Comparison of ENCODE assay signal across 15 cellular contexts in genomic region chr7:155797262-155798250, GRCh38. TPM values are rescaled to one million over a fixed set of nuclear protein-coding genes. Genes with fewer than 3 reads are reported as not detected.
A peak's percentile ranks its signal among the peaks of the same experiment; 100 is the strongest.
DNase-seq lines count a peak whose midpoint lies in the region; ATAC-seq, FAIRE-seq and TF ChIP-seq lines count a peak whose summit lies in the region.
"Had no signal": no experiment of that assay in that cellular context is flagged by ENCODE, and none has a peak within 500 bp of the region (broad histone marks: within the 10 kb centered on the region; RNA-seq: fewer than 3 reads in every experiment).

No MANE protein-coding gene starts in this region.

- no peak for FAIRE-seq in K562 (lab: Jason Lieb, UNC)

- H3K27ac ChIP-seq in K562 (ENCODE audit: extremely low read depth, low read depth, low read length) (no peak overlapping the region), neural progenitor cell (no peak overlapping the region), A673 (ENCODE audit: low read depth, low read length, poor library complexity, severe bottlenecking) (no peak overlapping the region)
- H3K27ac ChIP-seq: gastrocnemius medialis, Peyer's patch, sigmoid colon had no signal

- H3K4me1 Mint-ChIP-seq in neural progenitor cell (peaks cover 6% of the 10 kb centered on the region), progenitor cell of endocrine pancreas (ENCODE audit: low read depth) (no peaks in the 10 kb centered on the region)

- ATAC-seq in GM18511 (IDR thresholded peaks at IDR 0.05; ENCODE audit: unreplicated experiment) (peak; percentile 33), HG03354 (IDR thresholded peaks at IDR 0.05; ENCODE audit: poor library complexity, severe bottlenecking, unreplicated experiment) (peak; percentile 11), K562 (peak; percentile 53), GM21528 (IDR thresholded peaks at IDR 0.05; ENCODE audit: low FRiP score, unreplicated experiment) (no peak)

- no TSS peak for BruUV-seq in K562 (replicated peaks; lab: Mats Ljungman, UMichigan)
- no TSS peak for BruUV-seq in A673 (replicated peaks; lab: Mats Ljungman, UMichigan)

- DNase-seq in K562 (ENCODE audit: extremely low read depth in 1 of 4, low spot score in 3 of 4) (no peak), neural progenitor cell (ENCODE audit: low spot score) (no peak), A673 (ENCODE audit: low spot score) (no peak), progenitor cell of endocrine pancreas (ENCODE audit: low spot score, unreplicated experiment) (no peak), ACHN (no peak)
- DNase-seq: NCI-H1417 treated with DMSO at 0.1 percent for 48 hours, sigmoid colon had no signal

- H3K4me3 ChIP-seq in K562 (no peak overlapping the region), neural progenitor cell (no peak overlapping the region), A673 (ENCODE audit: low read depth, low read length, poor library complexity, severe bottlenecking) (no peak overlapping the region)
- H3K4me3 ChIP-seq: gastrocnemius medialis had no signal

- TF ChIP-seq CTCF in K562 (IDR thresholded peaks at IDR 0.05 in 2 of 3, conservative IDR thresholded peaks at IDR 0.05 in 1 of 3; ENCODE audit: insufficient read depth in 2 of 3, low read depth in 1 of 3, low read length in 3 of 3) = no peak
- no peak for TF ChIP-seq CTCF in neural progenitor cell (IDR thresholded peaks at IDR 0.05)
- TF ChIP-seq CTCF in A673 (conservative IDR thresholded peaks at IDR 0.05; ENCODE audit: low read depth, low read length) = no peak
- no peak for TF ChIP-seq CTCF in progenitor cell of endocrine pancreas (IDR thresholded peaks at IDR 0.05; ENCODE audit: unreplicated experiment)

- H4K20me1 ChIP-seq in K562 (replicated peaks; ENCODE audit: control insufficient read depth, insufficient read depth, low read length) (peaks cover 8% of the 10 kb centered on the region), neural progenitor cell (ENCODE audit: low read depth) (peaks cover 6% of the 10 kb centered on the region)

- no peak for TF ChIP-seq POLR2A in K562 (conservative IDR thresholded peaks at IDR 0.05)

- H3K79me2 ChIP-seq in K562 (ENCODE audit: control insufficient read depth, insufficient read depth, low read length) (no peaks in the 10 kb centered on the region), neural progenitor cell (ENCODE audit: low read depth) (no peaks in the 10 kb centered on the region)

- H3K9me1 ChIP-seq in K562 (ENCODE audit: control insufficient read depth, insufficient read depth, low read length) = no peaks in the 10 kb centered on the region

- H3K4me3 Mint-ChIP-seq in neural progenitor cell (no peak overlapping the region), progenitor cell of endocrine pancreas (ENCODE audit: low read depth) (no peak overlapping the region)
- H3K4me3 Mint-ChIP-seq: activated CD4-positive, alpha-beta memory T cell treated with anti-CD3 and anti-CD28 coated beads, Interleukin-2, amount 10 ng/mL, durations not matched to agents 7 days and 5 days; CD8-positive, alpha-beta T cell had no signal

- H3F3A ChIP-seq in neural progenitor cell (ENCODE audit: low read depth) = no peaks in the 10 kb centered on the region

- peaks cover 38 to 59% of the 10 kb centered on the region in 2 experiments for H3K27me3 ChIP-seq in K562 (ENCODE audit: control insufficient read depth in 2 of 2, insufficient read depth in 2 of 2, low read length in 2 of 2)
- peaks cover 77% of the 10 kb centered on the region for H3K27me3 ChIP-seq in neural progenitor cell
- peaks cover 45% of the 10 kb centered on the region for H3K27me3 ChIP-seq in A673 (replicated peaks; ENCODE audit: insufficient read depth, low read depth, low read length, poor library complexity)
- H3K27me3 ChIP-seq: Peyer's patch had no signal

- CTCF ChIA-PET in K562 (lab: Yijun Ruan, JAX; ENCODE audit: low intra/inter-chr PET ratio) (interaction anchor here (1.2 kb wide), 1 partner anchor 675 kb away, joined by 4 read pairs; no protein-coding TSS in a partner anchor), A673 (lab: Charles Lee) (no interaction called here)

- peaks cover 0 to 16% of the 10 kb centered on the region in 2 experiments; a peak in 2 of 5 replicates for H3K4me1 ChIP-seq in K562 (replicated peaks in 1 of 2; ENCODE audit: control insufficient read depth in 2 of 2, insufficient read depth in 2 of 2, low read length in 2 of 2)
- no peaks in the 10 kb centered on the region for H3K4me1 ChIP-seq in neural progenitor cell
- H3K4me1 ChIP-seq in A673 (ENCODE audit: insufficient read depth, low read length, poor library complexity, severe bottlenecking) = no peaks in the 10 kb centered on the region

- H3K9me3 Mint-ChIP-seq in neural progenitor cell (no peaks in the 10 kb centered on the region), progenitor cell of endocrine pancreas (ENCODE audit: low read depth) (no peaks in the 10 kb centered on the region)
- H3K9me3 Mint-ChIP-seq: activated CD4-positive, alpha-beta memory T cell treated with anti-CD3 and anti-CD28 coated beads, Interleukin-2, amount 10 ng/mL, durations not matched to agents 7 days and 5 days; CD8-positive, alpha-beta T cell; naive B cell had no signal

- no peak for TF ChIP-seq EP300 in K562 (IDR thresholded peaks at IDR 0.05; ENCODE audit: low read length)

- no peaks in the 10 kb centered on the region for H3K36me3 Mint-ChIP-seq in neural progenitor cell
- H3K36me3 Mint-ChIP-seq in progenitor cell of endocrine pancreas (ENCODE audit: insufficient read depth) = peaks cover 9% of the 10 kb centered on the region
- H3K36me3 Mint-ChIP-seq: CD8-positive, alpha-beta T cell; naive B cell had no signal

- H2AFZ ChIP-seq in K562 (ENCODE audit: low read depth, low read length) = no peak overlapping the region
- H2AFZ ChIP-seq in neural progenitor cell (replicated peaks) = no peak overlapping the region

- H3K9ac ChIP-seq in K562 (ENCODE audit: insufficient read depth in 1 of 2, low read depth in 2 of 2, low read length in 2 of 2) (no peak overlapping the region; a peak in 1 of 4 replicates), neural progenitor cell (no peak overlapping the region)

- in situ Hi-C loops in K562 (cut with MboI) (no loop called here), ACHN (cut with HindIII; ENCODE audit: low pct_ligation_motif_present, low pct_unique_long_range_greater_than_20kb, low sequenced_read_pairs) (no loop called here)

- H3K36me3 ChIP-seq in K562 (ENCODE audit: control insufficient read depth, insufficient read depth, low read length) (no peaks in the 10 kb centered on the region), neural progenitor cell (no peaks in the 10 kb centered on the region), A673 (ENCODE audit: insufficient read depth, low read length, poor library complexity, severe bottlenecking) (no peaks in the 10 kb centered on the region)
- H3K36me3 ChIP-seq: gastrocnemius medialis, Peyer's patch, sigmoid colon had no signal

- H3K27ac Mint-ChIP-seq in neural progenitor cell (no peak overlapping the region), progenitor cell of endocrine pancreas (no peak overlapping the region)
- H3K27ac Mint-ChIP-seq: activated CD4-positive, alpha-beta memory T cell treated with anti-CD3 and anti-CD28 coated beads, Interleukin-2, amount 10 ng/mL, durations not matched to agents 7 days and 5 days; CD8-positive, alpha-beta T cell had no signal

- POLR2A ChIA-PET in K562 (lab: Yijun Ruan, JAX) = interaction anchor here (0.6 kb wide), 1 partner anchor 52 kb away, joined by 3 read pairs; no protein-coding TSS in a partner anchor
- POLR2A ChIA-PET in A673 (lab: Charles Lee; ENCODE audit: low non-redundant PET) = no interaction called here

- WGBS in K562 (ENCODE audit: insufficient coverage, low coverage, missing lambda C conversion rate) = 7% methylated on average over 33 of the region's 38 CpGs

- peaks cover 45% of the 10 kb centered on the region for H3K27me3 Mint-ChIP-seq in neural progenitor cell (ENCODE audit: insufficient read depth, low read depth)
- peaks cover 37% of the 10 kb centered on the region for H3K27me3 Mint-ChIP-seq in progenitor cell of endocrine pancreas

- TF ChIP-seq RAD21 in K562 (CRISPR knock-in tag; conservative IDR thresholded peaks at IDR 0.05 in 1 of 2, IDR thresholded peaks at IDR 0.05 in 1 of 2) = no peak

- no peak overlapping the region for H3K4me2 ChIP-seq in K562 (ENCODE audit: insufficient read depth, low read length)
- peak overlapping the region; percentile 62 for H3K4me2 ChIP-seq in neural progenitor cell

- intact Hi-C loops in K562 (cut with micrococcal nuclease) (loop anchor here (2.0 to 5.0 kb wide), 4 partner anchors 675 to 1680 kb away; no protein-coding TSS in a partner anchor), A673 (cut with micrococcal nuclease; ENCODE audit: unreplicated experiment) (loop anchor here (5.0 kb wide), 1 partner anchor 1030 kb away; no protein-coding TSS in a partner anchor)

- H3K9me3 ChIP-seq in K562 (replicated peaks; ENCODE audit: control insufficient read depth, insufficient read depth, low read depth, low read length) = no peaks in the 10 kb centered on the region; the same call in 1 of the 2 replicates
- no peaks in the 10 kb centered on the region for H3K9me3 ChIP-seq in neural progenitor cell (ENCODE audit: low read depth)
- no peaks in the 10 kb centered on the region for H3K9me3 ChIP-seq in A673 (ENCODE audit: low read depth, low read length, poor library complexity, severe bottlenecking)
- H3K9me3 ChIP-seq: gastrocnemius medialis, Peyer's patch, sigmoid colon had no signal

TF ChIP-seq in K562, 482 proteins besides CTCF, POLR2A, EP300 and RAD21 (continues in another document):
- TF ChIP-seq NEUROD1 (IDR thresholded peaks at IDR 0.05; ENCODE audit: borderline replicate concordance, low read depth, low read length, partially characterized antibody) = no peak

RNA-seq across cellular contexts. Expression of gene SHH, which starts 14.7 kb away (rescaled TPM):
- total RNA-seq in K562 (2011; cell fraction: chromatin; rRNA removed; ENCODE audit: low replicate concordance) = not detected in 2 replicates
- total RNA-seq in K562 (2011; cell fraction: nucleolus; rRNA removed) = not detected in 2 replicates
- total RNA-seq in K562 (2011; cell fraction: nucleoplasm; rRNA removed) = not detected in 2 replicates
- total RNA-seq in K562 (2014; rRNA removed) (not detected in 2 replicates), K562 (2014; rRNA removed; fragmentation: Illumina TruSeq; extraction: Trizol) (not detected in 2 replicates), K562 (2015; rRNA removed; fragmentation: Illumina TruSeq; extraction: Trizol) (not detected in 2 replicates), K562 (2021) (0.09 TPM in 1 of 2 replicates, not detected in the other), neural progenitor cell (ENCODE audit: low replicate concordance) (0.03 TPM in 1 of 2 replicates, not detected in the other), A673 (2021) (not detected in 2 replicates), progenitor cell of endocrine pancreas (35.8 and 47.1 TPM in 2 replicates)
- polyA plus RNA-seq in K562 (2011; rRNA removed) (not detected in 2 replicates), K562 (2014; fragmentation: Illumina TruSeq; extraction: Trizol) (not detected in 2 replicates), K562 (2014; fragmentation: Nextera tagmentation; extraction: Ambion mirVana) (not detected), K562 (2014; rRNA removed) (not detected in 2 replicates)
- not detected in 2 replicates for polyA plus RNA-seq in K562 (2011; cell fraction: cytosol; rRNA removed)
- not detected in 2 replicates for polyA plus RNA-seq in K562 (2011; cell fraction: nucleus; rRNA removed)
- polyA plus RNA-seq in K562 (2012) = 0.03 TPM in 1 of 2 replicates, not detected in the other
- polyA minus RNA-seq in K562 (2011; rRNA and poly(A)+ RNA removed) = not detected in 2 replicates
- not detected in 2 replicates for polyA minus RNA-seq in K562 (2011; cell fraction: cytosol; rRNA and poly(A)+ RNA removed)
- polyA minus RNA-seq in K562 (2011; cell fraction: nucleus; rRNA and poly(A)+ RNA removed) = not detected in 2 replicates
- total RNA-seq: activated CD4-positive, alpha-beta memory T cell treated with anti-CD3 and anti-CD28 coated beads, Interleukin-2, amount 10 ng/mL, durations not matched to agents 7 days and 5 days; CD8-positive, alpha-beta T cell; gastrocnemius medialis; sigmoid colon had no signal

Comparison
In these comparisons a context has a peak if more than half of its experiments do, and no peak if none do; other contexts are left out.
1. RNA of gene SHH, which starts 14.7 kb away (total RNA-seq): 35.8 to 47.1 TPM in progenitor cell of endocrine pancreas; not detected in A673, 0.09 TPM in K562 and 0.03 TPM in neural progenitor cell; every median in the first group is over 10 times any median in the second.